ENCODE assay signal across 1 cellular context in the genomic region with DNA sequence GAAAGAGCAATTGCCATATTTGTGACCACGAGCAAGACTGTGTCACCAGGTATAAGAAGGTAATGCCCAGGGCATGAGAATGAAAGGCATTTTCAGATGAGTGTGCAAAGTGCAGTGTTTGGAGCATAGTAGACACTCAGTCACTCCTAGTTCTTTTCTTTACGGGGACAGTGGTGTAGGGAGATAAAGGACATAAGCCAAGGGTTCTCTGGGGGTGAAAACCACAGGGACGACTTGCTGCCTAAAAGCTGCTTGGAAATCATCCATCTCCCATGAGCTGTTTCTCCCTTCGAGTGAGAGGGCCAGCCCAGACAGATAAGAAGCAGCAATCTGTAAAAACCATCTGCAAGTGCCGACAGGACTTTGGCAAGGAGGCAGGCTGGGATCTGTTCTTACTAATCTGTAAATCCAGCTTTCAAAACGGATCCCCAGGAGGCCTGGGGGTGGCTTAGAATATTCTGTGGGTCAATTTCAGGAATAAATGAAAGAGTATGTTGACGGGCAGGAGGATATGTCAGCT.
TF ChIP-seq lines count a peak whose summit lies in the region.

No MANE protein-coding gene starts in this region.

TF ChIP-seq in GM23338, 12 proteins besides CTCF, POLR2A, EP300 and RAD21 (continued from another document):
- TF ChIP-seq, protein P1, sequence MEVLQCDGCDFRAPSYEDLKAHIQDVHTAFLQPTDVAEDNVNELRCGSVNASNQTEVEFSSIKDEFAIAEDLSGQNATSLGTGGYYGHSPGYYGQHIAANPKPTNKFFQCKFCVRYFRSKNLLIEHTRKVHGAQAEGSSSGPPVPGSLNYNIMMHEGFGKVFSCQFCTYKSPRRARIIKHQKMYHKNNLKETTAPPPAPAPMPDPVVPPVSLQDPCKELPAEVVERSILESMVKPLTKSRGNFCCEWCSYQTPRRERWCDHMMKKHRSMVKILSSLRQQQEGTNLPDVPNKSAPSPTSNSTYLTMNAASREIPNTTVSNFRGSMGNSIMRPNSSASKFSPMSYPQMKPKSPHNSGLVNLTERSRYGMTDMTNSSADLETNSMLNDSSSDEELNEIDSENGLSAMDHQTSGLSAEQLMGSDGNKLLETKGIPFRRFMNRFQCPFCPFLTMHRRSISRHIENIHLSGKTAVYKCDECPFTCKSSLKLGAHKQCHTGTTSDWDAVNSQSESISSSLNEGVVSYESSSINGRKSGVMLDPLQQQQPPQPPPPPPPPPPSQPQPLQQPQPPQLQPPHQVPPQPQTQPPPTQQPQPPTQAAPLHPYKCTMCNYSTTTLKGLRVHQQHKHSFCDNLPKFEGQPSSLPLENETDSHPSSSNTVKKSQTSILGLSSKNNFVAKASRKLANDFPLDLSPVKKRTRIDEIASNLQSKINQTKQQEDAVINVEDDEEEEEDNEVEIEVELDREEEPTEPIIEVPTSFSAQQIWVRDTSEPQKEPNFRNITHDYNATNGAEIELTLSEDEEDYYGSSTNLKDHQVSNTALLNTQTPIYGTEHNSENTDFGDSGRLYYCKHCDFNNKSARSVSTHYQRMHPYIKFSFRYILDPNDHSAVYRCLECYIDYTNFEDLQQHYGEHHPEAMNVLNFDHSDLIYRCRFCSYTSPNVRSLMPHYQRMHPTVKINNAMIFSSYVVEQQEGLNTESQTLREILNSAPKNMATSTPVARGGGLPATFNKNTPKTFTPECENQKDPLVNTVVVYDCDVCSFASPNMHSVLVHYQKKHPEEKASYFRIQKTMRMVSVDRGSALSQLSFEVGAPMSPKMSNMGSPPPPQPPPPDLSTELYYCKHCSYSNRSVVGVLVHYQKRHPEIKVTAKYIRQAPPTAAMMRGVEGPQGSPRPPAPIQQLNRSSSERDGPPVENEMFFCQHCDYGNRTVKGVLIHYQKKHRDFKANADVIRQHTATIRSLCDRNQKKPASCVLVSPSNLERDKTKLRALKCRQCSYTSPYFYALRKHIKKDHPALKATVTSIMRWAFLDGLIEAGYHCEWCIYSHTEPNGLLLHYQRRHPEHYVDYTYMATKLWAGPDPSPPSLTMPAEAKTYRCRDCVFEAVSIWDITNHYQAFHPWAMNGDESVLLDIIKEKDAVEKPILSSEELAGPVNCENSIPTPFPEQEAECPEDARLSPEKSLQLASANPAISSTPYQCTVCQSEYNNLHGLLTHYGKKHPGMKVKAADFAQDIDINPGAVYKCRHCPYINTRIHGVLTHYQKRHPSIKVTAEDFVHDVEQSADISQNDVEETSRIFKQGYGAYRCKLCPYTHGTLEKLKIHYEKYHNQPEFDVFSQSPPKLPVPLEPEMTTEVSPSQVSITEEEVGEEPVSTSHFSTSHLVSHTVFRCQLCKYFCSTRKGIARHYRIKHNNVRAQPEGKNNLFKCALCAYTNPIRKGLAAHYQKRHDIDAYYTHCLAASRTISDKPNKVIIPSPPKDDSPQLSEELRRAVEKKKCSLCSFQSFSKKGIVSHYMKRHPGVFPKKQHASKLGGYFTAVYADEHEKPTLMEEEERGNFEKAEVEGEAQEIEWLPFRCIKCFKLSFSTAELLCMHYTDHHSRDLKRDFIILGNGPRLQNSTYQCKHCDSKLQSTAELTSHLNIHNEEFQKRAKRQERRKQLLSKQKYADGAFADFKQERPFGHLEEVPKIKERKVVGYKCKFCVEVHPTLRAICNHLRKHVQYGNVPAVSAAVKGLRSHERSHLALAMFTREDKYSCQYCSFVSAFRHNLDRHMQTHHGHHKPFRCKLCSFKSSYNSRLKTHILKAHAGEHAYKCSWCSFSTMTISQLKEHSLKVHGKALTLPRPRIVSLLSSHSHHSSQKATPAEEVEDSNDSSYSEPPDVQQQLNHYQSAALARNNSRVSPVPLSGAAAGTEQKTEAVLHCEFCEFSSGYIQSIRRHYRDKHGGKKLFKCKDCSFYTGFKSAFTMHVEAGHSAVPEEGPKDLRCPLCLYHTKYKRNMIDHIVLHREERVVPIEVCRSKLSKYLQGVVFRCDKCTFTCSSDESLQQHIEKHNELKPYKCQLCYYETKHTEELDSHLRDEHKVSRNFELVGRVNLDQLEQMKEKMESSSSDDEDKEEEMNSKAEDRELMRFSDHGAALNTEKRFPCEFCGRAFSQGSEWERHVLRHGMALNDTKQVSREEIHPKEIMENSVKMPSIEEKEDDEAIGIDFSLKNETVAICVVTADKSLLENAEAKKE (CRISPR knock-in tag; IDR thresholded peaks at IDR 0.05), result no peak
- TF ChIP-seq JUNB (IDR thresholded peaks at IDR 0.05; ENCODE audit: unreplicated experiment) (no peak), STAT1 (IDR thresholded peaks at IDR 0.05; ENCODE audit: unreplicated experiment) (no peak)
